In the genomic region with DNA sequence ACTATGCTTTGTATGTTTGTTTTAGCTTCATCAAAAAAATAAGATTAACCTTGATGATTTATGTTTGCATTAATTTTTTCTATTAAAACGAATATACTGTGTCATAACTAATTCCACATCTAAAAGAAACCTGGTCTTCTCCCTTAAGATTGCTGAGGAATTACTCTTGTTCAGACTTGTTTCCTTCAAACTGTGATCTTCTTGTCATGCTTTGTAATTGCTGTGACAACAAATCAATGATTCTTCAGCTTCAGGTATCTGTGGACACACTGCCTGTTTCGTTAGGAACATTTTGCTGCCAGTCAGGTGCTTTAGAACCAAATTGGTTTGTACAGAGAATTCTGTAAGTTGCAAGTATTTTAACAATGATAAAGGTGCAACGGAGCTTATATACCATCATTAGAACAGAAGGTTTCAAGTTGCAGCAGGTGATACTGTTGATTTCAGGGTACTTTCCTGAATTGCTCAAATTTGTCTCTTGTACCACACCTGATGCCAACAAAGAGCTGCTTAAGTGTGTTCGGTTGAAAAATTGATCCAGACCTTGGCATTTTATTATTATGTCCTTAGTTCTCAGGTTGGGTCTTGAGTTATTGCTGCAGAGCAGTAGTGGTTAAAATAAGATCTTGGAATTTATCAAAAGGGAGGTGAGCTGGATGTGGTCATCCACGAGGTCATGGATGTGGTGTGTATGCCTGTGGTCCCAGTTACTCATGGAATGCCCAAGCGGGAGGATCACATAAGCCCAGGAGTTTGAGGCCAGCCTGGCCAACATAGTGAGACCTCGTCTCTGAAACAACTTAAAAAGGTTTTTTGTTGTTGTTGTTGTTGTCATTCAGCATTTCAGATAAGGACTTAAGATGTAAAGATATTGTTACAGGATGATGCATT, we compare ENCODE assay signal across 12 cellular contexts. TPM values are rescaled to one million over a fixed set of nuclear protein-coding genes. Genes with fewer than 3 reads are reported as not detected.
DNase-seq lines count a peak whose midpoint lies in the region; ATAC-seq, FAIRE-seq and TF ChIP-seq lines count a peak whose summit lies in the region.
"Had no signal": no experiment of that assay in that cellular context is flagged by ENCODE, and none has a peak within 500 bp of the region (broad histone marks: within the 10 kb centered on the region; RNA-seq: fewer than 3 reads in every experiment).

No MANE protein-coding gene starts in this region.

- no TSS peak for BruUV-seq in K562 (replicated peaks; lab: Mats Ljungman, UMichigan)

- H3K4me2 ChIP-seq in K562 (ENCODE audit: insufficient read depth, low read length) (no peak overlapping the region), neural cell (ENCODE audit: low read length) (no peak overlapping the region), Karpas-422 (ENCODE audit: low read depth, low read length, poor library complexity, severe bottlenecking) (no peak overlapping the region)

- H3K27me3 Mint-ChIP-seq in T-cell: no peaks in the 10 kb centered on the region

- no peak for TF ChIP-seq POLR2A in K562 (conservative IDR thresholded peaks at IDR 0.05)

- ATAC-seq in K562 (no peak), T-cell (replicated peaks in 1 of 4) (no peak)

- H3K4me3 Mint-ChIP-seq in T-cell: no peak overlapping the region

- no peak overlapping the region for H2AFZ ChIP-seq in K562 (ENCODE audit: low read depth, low read length)
- no peak overlapping the region for H2AFZ ChIP-seq in neural cell (ENCODE audit: low read depth, low read length)
- no peak overlapping the region for H2AFZ ChIP-seq in Karpas-422 (ENCODE audit: low read length)

- H4K20me1 ChIP-seq in K562 (replicated peaks; ENCODE audit: control insufficient read depth, insufficient read depth, low read length): no peaks in the 10 kb centered on the region
- H4K20me1 ChIP-seq in neural cell (ENCODE audit: insufficient read depth): no peaks in the 10 kb centered on the region
- H4K20me1 ChIP-seq in Karpas-422 (ENCODE audit: insufficient read depth, low read depth, low read length): no peaks in the 10 kb centered on the region

- peaks cover 51% of the 10 kb centered on the region for H3K36me3 Mint-ChIP-seq in T-cell

- H3K79me2 ChIP-seq in K562 (ENCODE audit: control insufficient read depth, insufficient read depth, low read length) (no peaks in the 10 kb centered on the region), neural cell (replicated peaks; ENCODE audit: insufficient read depth, low read length) (no peaks in the 10 kb centered on the region), Karpas-422 (ENCODE audit: low read length) (no peaks in the 10 kb centered on the region)

- H3K27ac Mint-ChIP-seq in T-cell: peak overlapping the region in 1 of 2 donors; percentile 53

- intact Hi-C loops in K562 (cut with micrococcal nuclease): no loop called here

- H3K9me3 ChIP-seq in K562 (replicated peaks; ENCODE audit: control insufficient read depth, insufficient read depth, low read depth, low read length) (no peaks in the 10 kb centered on the region), neural cell (ENCODE audit: low read length) (no peaks in the 10 kb centered on the region), Karpas-422 (ENCODE audit: low read length) (no peaks in the 10 kb centered on the region)
- H3K9me3 ChIP-seq: right lobe of liver, SJCRH30 had no signal

- no peaks in the 10 kb centered on the region for H3K36me3 ChIP-seq in K562 (ENCODE audit: control insufficient read depth, insufficient read depth, low read length)
- no peaks in the 10 kb centered on the region for H3K36me3 ChIP-seq in neural cell (ENCODE audit: insufficient read depth, low read length)
- no peaks in the 10 kb centered on the region for H3K36me3 ChIP-seq in Karpas-422 (ENCODE audit: insufficient read depth, low read length)
- H3K36me3 ChIP-seq: right lobe of liver, SJCRH30 had no signal

- no peaks in the 10 kb centered on the region for H3F3A ChIP-seq in neural cell (ENCODE audit: insufficient read depth, low read length, poor library complexity, severe bottlenecking)

- no peak overlapping the region for H3K9ac ChIP-seq in K562 (ENCODE audit: insufficient read depth in 1 of 2, low read depth in 2 of 2, low read length in 2 of 2)
- no peak overlapping the region for H3K9ac ChIP-seq in neural cell (ENCODE audit: low read length)
- no peak overlapping the region for H3K9ac ChIP-seq in Karpas-422 (ENCODE audit: low read length)

- TF ChIP-seq RAD21 in K562 (CRISPR knock-in tag; conservative IDR thresholded peaks at IDR 0.05 in 1 of 2, IDR thresholded peaks at IDR 0.05 in 1 of 2) (no peak), neural cell (conservative IDR thresholded peaks at IDR 0.05) (no peak)

- no peaks in the 10 kb centered on the region for H3K9me3 Mint-ChIP-seq in T-cell

- DNase-seq in EL (peak; percentile 54), NCI-H146 (lab: John Stamatoyannopoulos, UW) (peak; percentile 68), K562 (ENCODE audit: extremely low read depth in 1 of 4, low spot score in 3 of 4) (no peak), T-cell (no peak), Karpas-422 (no peak)
- no peak for DNase-seq in stimulated activated naive CD4-positive, alpha-beta T cell treated with Interleukin-2 at 50 U/mL for 16 hours (lab: John Stamatoyannopoulos, UW)
- DNase-seq: amygdala, NCI-H1092, SJCRH30 had no signal

- no peak overlapping the region for H3K4me3 ChIP-seq in K562
- no peak overlapping the region for H3K4me3 ChIP-seq in neural cell (ENCODE audit: low read length)
- H3K4me3 ChIP-seq in Karpas-422 (ENCODE audit: low read length): no peak overlapping the region
- H3K4me3 ChIP-seq: right lobe of liver, SJCRH30 had no signal

- H3K9me2 ChIP-seq in neural cell (ENCODE audit: insufficient read depth, low read length): no peaks in the 10 kb centered on the region
- no peaks in the 10 kb centered on the region for H3K9me2 ChIP-seq in Karpas-422 (replicated peaks; ENCODE audit: insufficient read depth, low read length)

- FAIRE-seq in K562 (lab: Jason Lieb, UNC): no peak
- FAIRE-seq: frontal cortex had no signal

- H3K27ac ChIP-seq in K562 (ENCODE audit: extremely low read depth, low read depth, low read length) (no peak overlapping the region), neural cell (ENCODE audit: low read length) (no peak overlapping the region), Karpas-422 (ENCODE audit: low read length) (no peak overlapping the region)
- H3K27ac ChIP-seq: right lobe of liver, SJCRH30 had no signal

- no peaks in the 10 kb centered on the region for H3K9me1 ChIP-seq in K562 (ENCODE audit: control insufficient read depth, insufficient read depth, low read length)

- H3K4me1 ChIP-seq in K562 (replicated peaks in 1 of 2; ENCODE audit: control insufficient read depth in 2 of 2, insufficient read depth in 2 of 2, low read length in 2 of 2) (peaks cover 0 to 3% of the 10 kb centered on the region in 2 experiments; a peak in 1 of 5 replicates), Karpas-422 (ENCODE audit: low read length) (no peaks in the 10 kb centered on the region)
- H3K4me1 ChIP-seq: SJCRH30 had no signal

- CTCF ChIA-PET in K562 (lab: Yijun Ruan, JAX; ENCODE audit: low intra/inter-chr PET ratio) (no interaction called here), T-cell (lab: Charles Lee) (interaction anchor here (0.5 to 1.1 kb wide), 2 partner anchors 8 to 22 kb away, joined by 3 to 5 read pairs; no protein-coding TSS in a partner anchor)

- under 1% methylated on average over 7 of the region's 7 CpGs for WGBS in K562 (ENCODE audit: insufficient coverage, low coverage, missing lambda C conversion rate)

- H3K27me3 ChIP-seq in K562 (ENCODE audit: control insufficient read depth in 2 of 2, insufficient read depth in 2 of 2, low read length in 2 of 2) (peaks cover 68 to 78% of the 10 kb centered on the region in 2 experiments), neural cell (ENCODE audit: insufficient read depth, low read depth, low read length) (no peaks in the 10 kb centered on the region), Karpas-422 (ENCODE audit: low read length) (no peaks in the 10 kb centered on the region)
- H3K27me3 ChIP-seq: right lobe of liver, SJCRH30 had no signal

- H3K4me1 Mint-ChIP-seq in T-cell: peaks cover 17 to 36% (median 29%) of the 10 kb centered on the region in 3 donors

- POLR2A ChIA-PET in K562 (lab: Yijun Ruan, JAX) (interaction anchor here (0.8 to 1.3 kb wide), 2 partner anchors 9 kb away, joined by 4 read pairs; no protein-coding TSS in a partner anchor), T-cell (lab: Charles Lee) (interaction anchor here in 1 of 2 donors (1.0 kb wide), 1 partner anchor 19 kb away, joined by 9 read pairs; the partner anchor contains the start of gene SYTL3)

- TF ChIP-seq CTCF in K562 (IDR thresholded peaks at IDR 0.05 in 2 of 3, conservative IDR thresholded peaks at IDR 0.05 in 1 of 3; ENCODE audit: insufficient read depth in 2 of 3, low read depth in 1 of 3, low read length in 3 of 3) (no peak), neural cell (IDR thresholded peaks at IDR 0.05; ENCODE audit: poor library complexity, severe bottlenecking) (no peak)

- no peak for TF ChIP-seq EP300 in K562 (IDR thresholded peaks at IDR 0.05; ENCODE audit: low read length)
- peak; percentile 33 for TF ChIP-seq EP300 in neural cell (conservative IDR thresholded peaks at IDR 0.05; ENCODE audit: poor library complexity, severe bottlenecking)

- in situ Hi-C loops in K562 (cut with MboI): no loop called here

RNA-seq across cellular contexts. Expression of gene SYTL3, which starts 19.5 kb away (rescaled TPM):
- 0.62 and 0.69 TPM in 2 replicates for total RNA-seq in K562 (2011; cell fraction: chromatin; rRNA removed; ENCODE audit: low replicate concordance)
- total RNA-seq in K562 (2011; cell fraction: nucleolus; rRNA removed): 0.13 and 0.50 TPM in 2 replicates
- total RNA-seq in K562 (2011; cell fraction: nucleoplasm; rRNA removed): 0.15 and 0.38 TPM in 2 replicates
- total RNA-seq in K562 (2014; rRNA removed) (0.05 and 0.61 TPM in 2 replicates), K562 (2014; rRNA removed; fragmentation: Illumina TruSeq; extraction: Trizol) (0.16 and 0.25 TPM in 2 replicates), K562 (2015; rRNA removed; fragmentation: Illumina TruSeq; extraction: Trizol) (0.11 and 0.18 TPM in 2 replicates), K562 (2021) (0.11 and 0.35 TPM in 2 replicates), T-cell (10 to 100 TPM; 14.4 to 45.6 (median 22.9) TPM)
- polyA plus RNA-seq in K562 (2011; rRNA removed) (0.12 and 0.46 TPM in 2 replicates), K562 (2014; fragmentation: Illumina TruSeq; extraction: Trizol) (0.16 and 0.17 TPM in 2 replicates), K562 (2014; fragmentation: Nextera tagmentation; extraction: Ambion mirVana) (under 1 TPM in 1 of 2 experiments, not detected in 1; 0.06 TPM), K562 (2014; rRNA removed) (0.04 TPM in 2 replicates), neural cell (2.1 and 3.8 TPM in 2 replicates)
- 0.22 and 0.39 TPM in 2 replicates for polyA plus RNA-seq in K562 (2011; cell fraction: cytosol; rRNA removed)
- 0.24 and 0.38 TPM in 2 replicates for polyA plus RNA-seq in K562 (2011; cell fraction: nucleus; rRNA removed)
- 0.17 and 0.35 TPM in 2 replicates for polyA plus RNA-seq in K562 (2012)
- polyA minus RNA-seq in K562 (2011; rRNA and poly(A)+ RNA removed): 0.21 and 0.39 TPM in 2 replicates
- polyA minus RNA-seq in K562 (2011; cell fraction: cytosol; rRNA and poly(A)+ RNA removed): not detected in 2 replicates
- polyA minus RNA-seq in K562 (2011; cell fraction: nucleus; rRNA and poly(A)+ RNA removed): 0.13 and 0.33 TPM in 2 replicates
- 1.9 and 4.3 TPM in 2 replicates for polyA minus RNA-seq in neural cell
- total RNA-seq in Karpas-422 (2014; rRNA removed; shearing (Covaris generic); ENCODE audit: low replicate concordance): 0.41 and 2.2 TPM in 2 replicates

RNA-seq across cellular contexts. Expression of gene DYNLT1, which starts 24.8 kb away (rescaled TPM):
- total RNA-seq in K562 (2011; cell fraction: chromatin; rRNA removed; ENCODE audit: low replicate concordance): 58.0 and 71.5 TPM in 2 replicates
- total RNA-seq in K562 (2011; cell fraction: nucleolus; rRNA removed): 42.2 and 43.2 TPM in 2 replicates
- 65.8 and 91.8 TPM in 2 replicates for total RNA-seq in K562 (2011; cell fraction: nucleoplasm; rRNA removed)
- total RNA-seq in K562 (2014; rRNA removed) (42.2 and 50.0 TPM in 2 replicates), K562 (2014; rRNA removed; fragmentation: Illumina TruSeq; extraction: Trizol) (70.3 and 75.7 TPM in 2 replicates), K562 (2015; rRNA removed; fragmentation: Illumina TruSeq; extraction: Trizol) (52.8 and 57.3 TPM in 2 replicates), K562 (2021) (98.5 and 103 TPM in 2 replicates), T-cell (100 to 1,000 TPM in 1 of 5 donors, 10 to 100 TPM in 4; 50.8 to 128 (median 59.5) TPM)
- polyA plus RNA-seq in K562 (2011; rRNA removed) (324 and 368 TPM in 2 replicates), K562 (2014; fragmentation: Illumina TruSeq; extraction: Trizol) (130 TPM in 2 replicates), K562 (2014; fragmentation: Nextera tagmentation; extraction: Ambion mirVana) (100 to 1,000 TPM; 489 to 583 TPM), K562 (2014; rRNA removed) (127 and 142 TPM in 2 replicates), neural cell (280 and 320 TPM in 2 replicates)
- 189 and 261 TPM in 2 replicates for polyA plus RNA-seq in K562 (2011; cell fraction: cytosol; rRNA removed)
- 136 and 203 TPM in 2 replicates for polyA plus RNA-seq in K562 (2011; cell fraction: nucleus; rRNA removed)
- polyA plus RNA-seq in K562 (2012): 107 and 174 TPM in 2 replicates
- 150 and 163 TPM in 2 replicates for polyA minus RNA-seq in K562 (2011; rRNA and poly(A)+ RNA removed)
- 30.3 and 31.2 TPM in 2 replicates for polyA minus RNA-seq in K562 (2011; cell fraction: cytosol; rRNA and poly(A)+ RNA removed)
- 17.0 and 23.3 TPM in 2 replicates for polyA minus RNA-seq in K562 (2011; cell fraction: nucleus; rRNA and poly(A)+ RNA removed)
- polyA minus RNA-seq in neural cell: 108 and 114 TPM in 2 replicates
- total RNA-seq in Karpas-422 (2014; rRNA removed; shearing (Covaris generic); ENCODE audit: low replicate concordance): 13.4 and 19.9 TPM in 2 replicates

Comparison
In these comparisons a context has a peak if more than half of its experiments do, and no peak if none do; other contexts are left out.
1. DNase-seq: peak in EL (single experiment) and NCI-H146 (single experiment); none in K562 (0 of 4), T-cell (0 of 34), Karpas-422 (single experiment) and stimulated activated naive CD4-positive, alpha-beta T cell treated with Interleukin-2 at 50 U/mL for 16 hours (single experiment).